In genomic region chr5:160155017-160155725, GRCh38 we compare ENCODE assay signal across 20 cellular contexts. TPM values are rescaled to one million over a fixed set of nuclear protein-coding genes. Genes with fewer than 3 reads are reported as not detected.
DNase-seq lines count a peak whose midpoint lies in the region; ATAC-seq, FAIRE-seq and TF ChIP-seq lines count a peak whose summit lies in the region.
"Had no signal": no experiment of that assay in that cellular context is flagged by ENCODE, and none has a peak within 500 bp of the region (broad histone marks: within the 10 kb centered on the region; RNA-seq: fewer than 3 reads in every experiment).

No MANE protein-coding gene starts in this region.

- TF ChIP-seq POLR2A in HCT116 (IDR thresholded peaks at IDR 0.05; ENCODE audit: borderline replicate concordance, extremely low read depth, insufficient read depth, insufficient read length) (no peak), prostate gland (IDR thresholded peaks at IDR 0.05) (no peak), GM12892 (IDR thresholded peaks at IDR 0.05; ENCODE audit: low read depth, low read length) (no peak)

- no peaks in the 10 kb centered on the region for H3F3A ChIP-seq in PC-3 (ENCODE audit: low read length, unreplicated experiment)

- no peak for TF ChIP-seq RAD21 in HCT116 (IDR thresholded peaks at IDR 0.05; ENCODE audit: low read depth)

- DNase-seq in HCT116 (ENCODE audit: low read depth, low spot score) (no peak), PC-3 (peak; percentile 59), fibroblast of gingiva (ENCODE audit: low read depth) (peak; percentile 15), small intestine (peak; percentile 89), prostate gland (ENCODE audit: low spot score) (no peak), GM12892 (ENCODE audit: insufficient read length) (no peak), NCI-H2171 (lab: John Stamatoyannopoulos, UW) (no peak)
- DNase-seq: activated CD8-positive, alpha-beta T cell treated with anti-CD3 and anti-CD28 coated beads, Interleukin-2, amount 10 ng/mL, durations not matched to agents 7 days and 5 days; activated naive CD4-positive, alpha-beta T cell; activated T-cell treated with anti-CD3 and anti-CD28 coated beads, Interleukin-2, amount 50 U/mL, for 1 hour; amygdala; central memory CD4-positive, alpha-beta T cell; esophagus squamous epithelium; NCI-H1694 treated with DMSO at 0.1 percent for 48 hours; NCI-H774; stimulated activated CD4-positive, alpha-beta T cell treated with anti-CD3 and anti-CD28 coated beads, Interleukin-4, amount 100 ng/mL, for 1 hour; tibial artery had no signal

- CTCF ChIA-PET in HCT116 (lab: Charles Lee) (no interaction called here), PC-3 (lab: Charles Lee) (no interaction called here)

- FAIRE-seq in small intestine (lab: Jason Lieb, UNC) (peak; percentile 39), GM12892 (lab: Jason Lieb, UNC) (no peak)

- H4K20me1 ChIP-seq in HCT116 (ENCODE audit: insufficient read depth) (no peaks in the 10 kb centered on the region), PC-3 (ENCODE audit: low read length) (no peaks in the 10 kb centered on the region)

- H3K27me3 ChIP-seq in HCT116 (ENCODE audit: insufficient read depth, low read length) (no peaks in the 10 kb centered on the region), PC-3 (ENCODE audit: low read length) (no peaks in the 10 kb centered on the region), small intestine (ENCODE audit: control insufficient read depth in 2 of 2, insufficient read depth in 2 of 2, low read length in 2 of 2) (no peaks in the 10 kb centered on the region), prostate gland (replicated peaks; ENCODE audit: insufficient read depth) (no peaks in the 10 kb centered on the region)
- H3K27me3 ChIP-seq: esophagus squamous epithelium, tibial artery had no signal

- TF ChIP-seq CTCF in HCT116 (IDR thresholded peaks at IDR 0.05 in 2 of 3, conservative IDR thresholded peaks at IDR 0.05 in 1 of 3; ENCODE audit: borderline replicate concordance in 1 of 3, insufficient read depth in 1 of 3, low read depth in 2 of 3, low read length in 2 of 3) = no peak
- no peak for TF ChIP-seq CTCF in PC-3 (conservative IDR thresholded peaks at IDR 0.05; ENCODE audit: low read depth, low read length)
- TF ChIP-seq CTCF in prostate gland (IDR thresholded peaks at IDR 0.05) = no peak

- H3K27ac ChIP-seq in HCT116 (ENCODE audit: low read depth, low read length) = no peak overlapping the region
- no peak overlapping the region for H3K27ac ChIP-seq in PC-3 (ENCODE audit: low read length)
- H3K27ac ChIP-seq in small intestine (ENCODE audit: low read depth in 1 of 2, low read length in 1 of 2) = no peak overlapping the region
- no peak overlapping the region for H3K27ac ChIP-seq in prostate gland
- H3K27ac ChIP-seq: esophagus squamous epithelium, skin epidermis, tibial artery had no signal

- intact Hi-C loops in HCT116 (cut with micrococcal nuclease) = loop anchor here (5.0 kb wide), 1 partner anchor 133 kb away; no protein-coding TSS in a partner anchor
- intact Hi-C loops in PC-3 (cut with micrococcal nuclease) = no loop called here
- intact Hi-C loops in prostate gland (cut with DNase I) = no loop called here

- BruUV-seq in HCT116 (replicated peaks; lab: Mats Ljungman, UMichigan) (no TSS peak), PC-3 (replicated peaks; lab: Mats Ljungman, UMichigan) (no TSS peak)

- no peaks in the 10 kb centered on the region for H3K4me1 ChIP-seq in HCT116 (ENCODE audit: control insufficient read depth in 1 of 2, insufficient read depth in 2 of 2, low read length in 2 of 2)
- peaks cover 7% of the 10 kb centered on the region for H3K4me1 ChIP-seq in PC-3 (ENCODE audit: insufficient read depth, low read length)
- no peaks in the 10 kb centered on the region for H3K4me1 ChIP-seq in small intestine (ENCODE audit: control insufficient read depth in 2 of 2, insufficient read depth in 1 of 2, low read depth in 1 of 2, low read length in 1 of 2)
- no peaks in the 10 kb centered on the region for H3K4me1 ChIP-seq in prostate gland (replicated peaks)
- H3K4me1 ChIP-seq: esophagus squamous epithelium, tibial artery had no signal

- H3K79me2 ChIP-seq in HCT116 (ENCODE audit: insufficient read depth, low read length) (no peaks in the 10 kb centered on the region), PC-3 (ENCODE audit: low read length) (no peaks in the 10 kb centered on the region)

- H3K4me3 ChIP-seq in HCT116 (replicated peaks in 1 of 2; ENCODE audit: low read depth in 1 of 2, low read length in 2 of 2) (no peak overlapping the region), PC-3 (ENCODE audit: low read length) (no peak overlapping the region), small intestine (ENCODE audit: low read depth in 1 of 2, low read length in 2 of 2) (no peak overlapping the region), prostate gland (no peak overlapping the region)
- H3K4me3 ChIP-seq: esophagus squamous epithelium, skin epidermis, tibial artery had no signal

- WGBS in small intestine, 3 donors = 21 to 68% (median 28%) methylated on average over 6 of the region's 6 CpGs
- 68% methylated on average over 6 of the region's 6 CpGs for WGBS in prostate gland

- POLR2A ChIA-PET in HCT116 (lab: Charles Lee) (no interaction called here), PC-3 (lab: Charles Lee; ENCODE audit: unreplicated experiment) (no interaction called here)

- RAD21 ChIA-PET in HCT116 (lab: Charles Lee; ENCODE audit: low non-redundant PET in 1 of 2, low total read pairs in 2 of 2, uncharacterized antibody in 2 of 2, unreplicated experiment in 2 of 2) = no interaction called here

- no peaks in the 10 kb centered on the region for H3K9me2 ChIP-seq in HCT116 (ENCODE audit: insufficient read depth)
- no peaks in the 10 kb centered on the region for H3K9me2 ChIP-seq in PC-3 (replicated peaks; ENCODE audit: low read length)

- H3K4me2 ChIP-seq in HCT116 (ENCODE audit: low read length) (no peak overlapping the region), PC-3 (ENCODE audit: low read length) (no peak overlapping the region)

- no peak overlapping the region for H2AFZ ChIP-seq in HCT116 (ENCODE audit: low read depth, low read length, poor library complexity, severe bottlenecking)
- H2AFZ ChIP-seq in PC-3 (ENCODE audit: low read length) = no peak overlapping the region

- H3K9me3 ChIP-seq in HCT116 (ENCODE audit: control insufficient read depth in 1 of 2, insufficient read depth in 1 of 2, low read depth in 1 of 2, low read length in 2 of 2) = no peaks in the 10 kb centered on the region
- H3K9me3 ChIP-seq in PC-3 (ENCODE audit: low read length) = no peaks in the 10 kb centered on the region
- no peaks in the 10 kb centered on the region for H3K9me3 ChIP-seq in small intestine (ENCODE audit: control insufficient read depth, low read depth)
- H3K9me3 ChIP-seq in prostate gland = no peaks in the 10 kb centered on the region
- H3K9me3 ChIP-seq: esophagus squamous epithelium, tibial artery had no signal

- no peak for ATAC-seq in HCT116
- ATAC-seq in PC-3 = no peak
- ATAC-seq: activated CD8-positive, alpha-beta T cell treated with anti-CD3 and anti-CD28 coated beads, Interleukin-2, amount 10 ng/mL, durations not matched to agents 7 days and 5 days; left lobe of liver; Panc1 had no signal

- H3K9ac ChIP-seq in HCT116 (ENCODE audit: low read length) = no peak overlapping the region
- no peak overlapping the region for H3K9ac ChIP-seq in PC-3 (ENCODE audit: low read length)

- H3K36me3 ChIP-seq in HCT116 (ENCODE audit: control insufficient read depth in 1 of 2, insufficient read depth in 2 of 2, low read length in 2 of 2) = no peaks in the 10 kb centered on the region
- no peaks in the 10 kb centered on the region for H3K36me3 ChIP-seq in PC-3 (ENCODE audit: low read depth, low read length)
- H3K36me3 ChIP-seq in small intestine (ENCODE audit: control insufficient read depth in 2 of 2, insufficient read depth in 2 of 2, low read length in 2 of 2) = no peaks in the 10 kb centered on the region
- H3K36me3 ChIP-seq in prostate gland = no peaks in the 10 kb centered on the region
- H3K36me3 ChIP-seq: esophagus squamous epithelium, tibial artery had no signal

TF ChIP-seq in HCT116, 20 proteins besides CTCF, POLR2A, EP300 and RAD21:
- TF ChIP-seq EZH2 (IDR thresholded peaks at IDR 0.05) = no peak
- no peak for TF ChIP-seq ATF3 (IDR thresholded peaks at IDR 0.05)
- peak; percentile 66 for TF ChIP-seq CEBPB (IDR thresholded peaks at IDR 0.05; ENCODE audit: low read depth)

RNA-seq across cellular contexts. Expression of gene PWWP2A, which starts 35.9 kb away (rescaled TPM):
- 14.7 TPM for total RNA-seq in HCT116 (2021; ENCODE audit: unreplicated experiment)
- polyA plus RNA-seq in HCT116 (2012) = 5.3 TPM in 2 replicates
- total RNA-seq in PC-3 (2014; rRNA removed) = 14.2 and 15.3 TPM in 2 replicates
- 1 to 10 TPM; 6.8 to 9.8 (median 8.3) TPM for polyA plus RNA-seq in small intestine
- total RNA-seq in prostate gland = 10 to 100 TPM; 41.1 to 72.5 TPM
- 13.1 TPM for polyA plus RNA-seq in GM12892 (2012; ENCODE audit: missing spikeins)

Comparison
In these comparisons a context has a peak if more than half of its experiments do, and no peak if none do; other contexts are left out.
1. DNase-seq: peak in PC-3 (single experiment), fibroblast of gingiva (single experiment) and small intestine (single experiment); none in HCT116 (single experiment), prostate gland (single experiment), GM12892 (single experiment) and NCI-H2171 (single experiment).